ENCODE assay signal across 8 cellular contexts in the genomic region with DNA sequence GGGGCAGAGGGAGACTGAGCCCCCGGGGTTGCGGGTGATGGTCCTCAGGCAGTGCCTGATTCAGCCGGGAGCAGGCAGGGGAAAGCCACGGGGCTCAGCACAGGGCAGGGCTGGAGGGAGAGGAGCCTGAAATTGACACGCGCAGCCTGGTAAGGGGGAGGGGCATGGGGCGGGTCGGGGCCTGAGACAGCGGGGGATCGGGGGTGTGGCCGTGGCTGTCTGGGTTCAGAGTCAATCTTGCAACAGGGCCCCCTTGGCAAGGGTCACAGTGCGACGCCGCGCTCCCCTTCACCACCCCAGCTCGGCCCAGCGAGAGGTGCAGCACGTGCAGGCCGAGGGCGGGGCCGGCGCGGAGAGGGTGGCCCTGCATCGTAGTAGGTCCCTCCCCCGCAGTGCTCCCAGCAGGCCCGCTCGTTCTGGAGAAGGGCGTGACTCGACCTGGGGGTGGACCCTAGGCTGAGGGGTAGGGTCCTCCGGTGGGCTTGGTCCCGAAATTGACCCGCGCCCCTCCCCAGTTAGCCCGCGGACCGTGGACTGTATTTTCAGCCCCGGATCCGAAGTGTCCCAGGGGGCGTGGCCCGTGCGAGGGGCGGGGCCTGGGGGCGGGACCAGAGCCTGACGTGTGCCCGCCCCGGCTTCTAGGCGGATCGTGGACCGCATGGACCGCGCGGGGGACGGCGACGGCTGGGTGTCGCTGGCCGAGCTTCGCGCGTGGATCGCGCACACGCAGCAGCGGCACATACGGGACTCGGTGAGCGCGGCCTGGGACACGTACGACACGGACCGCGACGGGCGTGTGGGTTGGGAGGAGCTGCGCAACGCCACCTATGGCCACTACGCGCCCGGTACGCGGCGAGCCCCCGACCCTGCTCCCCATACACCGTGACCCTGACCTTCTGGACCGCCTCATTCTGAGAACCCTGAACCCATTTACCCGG. TPM values are rescaled to one million over a fixed set of nuclear protein-coding genes. Genes with fewer than 3 reads are reported as not detected.
DNase-seq lines count a peak whose midpoint lies in the region; ATAC-seq and TF ChIP-seq lines count a peak whose summit lies in the region.

No MANE protein-coding gene starts in this region.

- H3K4me3 ChIP-seq in skeletal muscle satellite cell (ENCODE audit: low read length) = peak overlapping the region; percentile 76
- H3K4me3 ChIP-seq in MG63 = no peak overlapping the region

- peaks cover 47% of the 10 kb centered on the region for H3K36me3 ChIP-seq in skeletal muscle satellite cell (ENCODE audit: insufficient read depth, low read length)
- peaks cover 67% of the 10 kb centered on the region for H3K36me3 ChIP-seq in MG63

- no peaks in the 10 kb centered on the region for H3K9me3 ChIP-seq in skeletal muscle satellite cell (replicated peaks; ENCODE audit: low read length)
- H3K9me3 ChIP-seq in MG63 = no peaks in the 10 kb centered on the region

- peak; percentile 74 for ATAC-seq in GM19438 (IDR thresholded peaks at IDR 0.05; ENCODE audit: low read depth, unreplicated experiment)

- DNase-seq in C1 segment of cervical spinal cord (lab: John Stamatoyannopoulos, UW) (peak in 12 of 14 donors; percentile 7 to 82 (median 60)), T-helper 1 cell (peak; percentile 70 to 82 (median 79)), amniotic epithelial cell (ENCODE audit: low read depth) (peak; percentile 55), hypothalamus (lab: John Stamatoyannopoulos, UW) (peak in 45 of 51 donors; percentile 7 to 82 (median 53)), MG63 (no peak)

- 0 out of 2 replicates have a peak, but pooled peaks have one; percentile 31 for TF ChIP-seq EP300 in Ishikawa (IDR thresholded peaks at IDR 0.05; ENCODE audit: borderline replicate concordance)

- H3K27me3 ChIP-seq in skeletal muscle satellite cell (ENCODE audit: control insufficient read depth, insufficient read depth, low read length) (no peaks in the 10 kb centered on the region), MG63 (no peaks in the 10 kb centered on the region)

- H3K9ac ChIP-seq in skeletal muscle satellite cell (ENCODE audit: low read depth, low read length) = peak overlapping the region; percentile 46

- peaks cover 21% of the 10 kb centered on the region for H3K4me1 ChIP-seq in skeletal muscle satellite cell (ENCODE audit: control insufficient read depth, insufficient read depth, low read length)

- no peak for TF ChIP-seq RAD21 in Ishikawa (IDR thresholded peaks at IDR 0.05; ENCODE audit: low read depth)

- peak overlapping the region; percentile 94 for H3K4me2 ChIP-seq in skeletal muscle satellite cell (ENCODE audit: low read length)

TF ChIP-seq in Ishikawa, 13 proteins besides CTCF, POLR2A, EP300 and RAD21:
- TF ChIP-seq, protein P1, sequence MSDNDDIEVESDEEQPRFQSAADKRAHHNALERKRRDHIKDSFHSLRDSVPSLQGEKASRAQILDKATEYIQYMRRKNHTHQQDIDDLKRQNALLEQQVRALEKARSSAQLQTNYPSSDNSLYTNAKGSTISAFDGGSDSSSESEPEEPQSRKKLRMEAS (IDR thresholded peaks at IDR 0.05) = peak; percentile 97
- TF ChIP-seq CEBPB (IDR thresholded peaks at IDR 0.05) = no peak
- TF ChIP-seq NFIC (IDR thresholded peaks at IDR 0.05) = no peak
- 0 out of 2 replicates have a peak, but pooled peaks have one; percentile 12 for TF ChIP-seq YY1 (IDR thresholded peaks at IDR 0.05; ENCODE audit: low read depth)
- TF ChIP-seq FOXM1 (IDR thresholded peaks at IDR 0.05; ENCODE audit: borderline replicate concordance, low read depth) = no peak
- 0 out of 2 replicates have a peak, but pooled peaks have one; percentile 18 for TF ChIP-seq TAF1 (IDR thresholded peaks at IDR 0.05; ENCODE audit: low read depth)
- TF ChIP-seq USF1 (IDR thresholded peaks at IDR 0.05) = peak; percentile 85
- peak; percentile 38; the same call in 1 of the 2 replicates for TF ChIP-seq EGR1 (IDR thresholded peaks at IDR 0.05)
- peak; percentile 91; the same call in 1 of the 2 replicates for TF ChIP-seq ZBTB7A (IDR thresholded peaks at IDR 0.05; ENCODE audit: low read depth)
- TF ChIP-seq TEAD4 (IDR thresholded peaks at IDR 0.05) = no peak
- TF ChIP-seq, protein P2, sequence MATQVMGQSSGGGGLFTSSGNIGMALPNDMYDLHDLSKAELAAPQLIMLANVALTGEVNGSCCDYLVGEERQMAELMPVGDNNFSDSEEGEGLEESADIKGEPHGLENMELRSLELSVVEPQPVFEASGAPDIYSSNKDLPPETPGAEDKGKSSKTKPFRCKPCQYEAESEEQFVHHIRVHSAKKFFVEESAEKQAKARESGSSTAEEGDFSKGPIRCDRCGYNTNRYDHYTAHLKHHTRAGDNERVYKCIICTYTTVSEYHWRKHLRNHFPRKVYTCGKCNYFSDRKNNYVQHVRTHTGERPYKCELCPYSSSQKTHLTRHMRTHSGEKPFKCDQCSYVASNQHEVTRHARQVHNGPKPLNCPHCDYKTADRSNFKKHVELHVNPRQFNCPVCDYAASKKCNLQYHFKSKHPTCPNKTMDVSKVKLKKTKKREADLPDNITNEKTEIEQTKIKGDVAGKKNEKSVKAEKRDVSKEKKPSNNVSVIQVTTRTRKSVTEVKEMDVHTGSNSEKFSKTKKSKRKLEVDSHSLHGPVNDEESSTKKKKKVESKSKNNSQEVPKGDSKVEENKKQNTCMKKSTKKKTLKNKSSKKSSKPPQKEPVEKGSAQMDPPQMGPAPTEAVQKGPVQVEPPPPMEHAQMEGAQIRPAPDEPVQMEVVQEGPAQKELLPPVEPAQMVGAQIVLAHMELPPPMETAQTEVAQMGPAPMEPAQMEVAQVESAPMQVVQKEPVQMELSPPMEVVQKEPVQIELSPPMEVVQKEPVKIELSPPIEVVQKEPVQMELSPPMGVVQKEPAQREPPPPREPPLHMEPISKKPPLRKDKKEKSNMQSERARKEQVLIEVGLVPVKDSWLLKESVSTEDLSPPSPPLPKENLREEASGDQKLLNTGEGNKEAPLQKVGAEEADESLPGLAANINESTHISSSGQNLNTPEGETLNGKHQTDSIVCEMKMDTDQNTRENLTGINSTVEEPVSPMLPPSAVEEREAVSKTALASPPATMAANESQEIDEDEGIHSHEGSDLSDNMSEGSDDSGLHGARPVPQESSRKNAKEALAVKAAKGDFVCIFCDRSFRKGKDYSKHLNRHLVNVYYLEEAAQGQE (IDR thresholded peaks at IDR 0.05; ENCODE audit: low read depth) = no peak
- TF ChIP-seq TCF12 (IDR thresholded peaks at IDR 0.05; ENCODE audit: low read depth) = peak; percentile 55; the same call in 1 of the 2 replicates
- 0 out of 2 replicates have a peak, but pooled peaks have one; percentile 14 for TF ChIP-seq CREB1 (IDR thresholded peaks at IDR 0.05; ENCODE audit: low read depth)
TF ChIP-seq in Ishikawa: peak in this region for 8.

RNA-seq across cellular contexts. Expression of gene RCN3, which starts 6.0 kb away (rescaled TPM):
- 217 and 230 TPM in 2 replicates for total RNA-seq in skeletal muscle satellite cell (2012; rRNA removed)
- 131 and 183 TPM in 2 replicates for total RNA-seq in MG63 (2014; rRNA removed; shearing (Covaris generic); ENCODE audit: low replicate concordance)

RNA-seq across cellular contexts. Expression of gene FCGRT, which starts 21.4 kb away (rescaled TPM):
- total RNA-seq in skeletal muscle satellite cell (2012; rRNA removed) = 24.7 and 28.6 TPM in 2 replicates
- total RNA-seq in MG63 (2014; rRNA removed; shearing (Covaris generic); ENCODE audit: low replicate concordance) = 29.6 and 58.0 TPM in 2 replicates

RNA-seq across cellular contexts. Expression of gene RPS11, which starts 37.6 kb away (rescaled TPM):
- total RNA-seq in skeletal muscle satellite cell (2012; rRNA removed) = 2,630 and 3,928 TPM in 2 replicates
- total RNA-seq in MG63 (2014; rRNA removed; shearing (Covaris generic); ENCODE audit: low replicate concordance) = 2,408 and 3,564 TPM in 2 replicates

RNA-seq across cellular contexts. Expression of gene RPL13A, which starts 46.4 kb away (rescaled TPM):
- total RNA-seq in skeletal muscle satellite cell (2012; rRNA removed) = 1,903 and 3,080 TPM in 2 replicates
- 1,730 and 3,823 TPM in 2 replicates for total RNA-seq in MG63 (2014; rRNA removed; shearing (Covaris generic); ENCODE audit: low replicate concordance)

RNA-seq across cellular contexts. Expression of gene NOSIP, which starts 46.5 kb away (rescaled TPM):
- total RNA-seq in skeletal muscle satellite cell (2012; rRNA removed) = 77.1 and 90.6 TPM in 2 replicates
- total RNA-seq in MG63 (2014; rRNA removed; shearing (Covaris generic); ENCODE audit: low replicate concordance) = 46.1 and 109 TPM in 2 replicates
